In the genomic region with DNA sequence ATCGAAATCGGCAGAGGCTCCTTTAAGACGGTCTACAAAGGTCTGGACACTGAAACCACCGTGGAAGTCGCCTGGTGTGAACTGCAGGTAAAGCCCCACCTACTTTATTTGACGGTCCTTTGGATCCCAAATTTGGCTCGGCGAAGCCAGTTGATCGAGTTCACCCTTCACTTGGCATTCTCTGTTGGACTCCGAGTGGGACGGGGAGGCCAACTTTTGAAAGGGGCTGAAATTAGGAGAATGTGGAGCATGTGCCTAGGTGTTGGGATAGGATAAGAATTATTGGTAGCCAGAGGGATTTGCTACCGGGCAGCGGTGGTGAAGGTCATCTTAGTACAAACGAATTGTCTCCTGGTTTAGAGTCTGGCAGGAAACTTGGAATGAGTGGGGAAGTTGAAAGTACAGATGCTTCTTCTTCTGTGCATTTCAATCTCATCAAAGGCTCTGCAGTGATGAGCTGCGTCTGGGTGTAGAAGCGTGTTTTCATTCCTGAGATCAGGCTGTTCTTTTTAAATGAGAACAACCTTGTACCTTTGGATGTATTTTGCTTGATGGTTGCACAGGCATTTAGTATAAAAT, we compare ENCODE assay signal across 8 cellular contexts. TPM values are rescaled to one million over a fixed set of nuclear protein-coding genes. Genes with fewer than 3 reads are reported as not detected.
DNase-seq lines count a peak whose midpoint lies in the region; ATAC-seq and TF ChIP-seq lines count a peak whose summit lies in the region.

No MANE protein-coding gene starts in this region.

- peak overlapping the region; percentile 76 for H3K4me3 ChIP-seq in LNCaP clone FGC (ENCODE audit: low read depth, low read length)
- H3K4me3 ChIP-seq in astrocyte of the spinal cord (ENCODE audit: low read depth, low read length): peak overlapping the region; percentile 74
- H3K4me3 ChIP-seq in kidney epithelial cell (ENCODE audit: low read depth, low read length): peak overlapping the region; percentile 92
- peak overlapping the region; percentile 77 to 94 (median 88) for H3K4me3 ChIP-seq in subcutaneous abdominal adipose tissue (ENCODE audit: low read depth in 1 of 5, low read length in 5 of 5)

- peaks cover 2 to 56% (median 53%) of the 10 kb centered on the region in 5 donors for H3K4me1 ChIP-seq in subcutaneous abdominal adipose tissue (ENCODE audit: control insufficient read depth in 5 of 5, insufficient read depth in 5 of 5, low read length in 5 of 5)

- peak overlapping the region; percentile 92 for H3K27ac ChIP-seq in subcutaneous abdominal adipose tissue (ENCODE audit: low read depth, low read length)

- no peaks in the 10 kb centered on the region for H3K36me3 ChIP-seq in kidney epithelial cell (ENCODE audit: control insufficient read depth, insufficient read depth, low read length)
- H3K36me3 ChIP-seq in subcutaneous abdominal adipose tissue (ENCODE audit: control insufficient read depth in 5 of 5, insufficient read depth in 5 of 5, low read length in 5 of 5): no peaks in the 10 kb centered on the region

- in situ Hi-C loops in astrocyte of the spinal cord (cut with HindIII; ENCODE audit: low sequenced_read_pairs): no loop called here

- TF ChIP-seq CTCF in LNCaP clone FGC (IDR thresholded peaks at IDR 0.05; ENCODE audit: control insufficient read depth, extremely low read depth, insufficient read depth): no peak
- TF ChIP-seq CTCF in astrocyte of the spinal cord (IDR thresholded peaks at IDR 0.05; ENCODE audit: low read depth, low read length): no peak
- TF ChIP-seq CTCF in kidney epithelial cell (IDR thresholded peaks at IDR 0.05; ENCODE audit: insufficient read depth, low read length, poor library complexity, severe bottlenecking): no peak

- ATAC-seq in HG02623 (IDR thresholded peaks at IDR 0.05; ENCODE audit: unreplicated experiment): no peak

- H3K27me3 ChIP-seq in kidney epithelial cell (ENCODE audit: control insufficient read depth, insufficient read depth, low read length) (no peaks in the 10 kb centered on the region), subcutaneous abdominal adipose tissue (ENCODE audit: control insufficient read depth in 5 of 5, insufficient read depth in 4 of 5, low read length in 5 of 5) (no peaks in the 10 kb centered on the region)

- peak; percentile 60 for DNase-seq in DMS53 treated with DMSO at 0.1 percent for 48 hours (lab: John Stamatoyannopoulos, UW; ENCODE audit: unreplicated experiment)
- peak; percentile 59 for DNase-seq in LNCaP clone FGC (ENCODE audit: low read depth)
- DNase-seq in astrocyte of the spinal cord (ENCODE audit: low read depth, low spot score): peak; percentile 31
- no peak for DNase-seq in kidney epithelial cell (ENCODE audit: low read depth)
- no peak for DNase-seq in activated CD4-positive, CD25-positive, alpha-beta regulatory T cell (lab: John Stamatoyannopoulos, UW)
- no peak for DNase-seq in GM19238 (ENCODE audit: insufficient read length, low spot score)

- H3K9me3 ChIP-seq in subcutaneous abdominal adipose tissue (ENCODE audit: control insufficient read depth in 5 of 5, low read length in 5 of 5): no peaks in the 10 kb centered on the region

- H3K9ac ChIP-seq in subcutaneous abdominal adipose tissue (ENCODE audit: low read length in 5 of 5): peak overlapping the region; percentile 79 to 92 (median 87)

RNA-seq across cellular contexts. Expression of a gene that starts 1.9 kb away (rescaled TPM):
- total RNA-seq in kidney epithelial cell: 57.6 and 89.6 TPM in 2 replicates

Comparison
In these comparisons a context has a peak if more than half of its experiments do, and no peak if none do; other contexts are left out.
1. DNase-seq: peak in DMS53 treated with DMSO at 0.1 percent for 48 hours (single experiment), LNCaP clone FGC (single experiment) and astrocyte of the spinal cord (single experiment); none in kidney epithelial cell (single experiment), activated CD4-positive, CD25-positive, alpha-beta regulatory T cell (0 of 4) and GM19238 (single experiment).
2. Peak in every context shown above with its lines, with median percentiles within 50 percentile points of each other: H3K4me3 ChIP-seq.